8 cellular contexts compared by ENCODE assay signal in genomic region chr16:53434436-53435065, GRCh38. TPM values are rescaled to one million over a fixed set of nuclear protein-coding genes. Genes with fewer than 3 reads are reported as not detected.
A peak's percentile ranks its signal among the peaks of the same experiment; 100 is the strongest.
DNase-seq lines count a peak whose midpoint lies in the region; ATAC-seq and TF ChIP-seq lines count a peak whose summit lies in the region.

Gene RBL2 (plus strand): TSS chr16:53434471. CDS start chr16:53434557, 86 bp downstream.

- no peaks in the 10 kb centered on the region for H3K27me3 Mint-ChIP-seq in T-cell

- peak; percentile 47 for DNase-seq in GDM1 (lab: John Stamatoyannopoulos, UW)
- DNase-seq in Jurkat, Clone E6-1 (ENCODE audit: low read depth, low spot score): peak; percentile 41
- peak; percentile 61 to 82 (median 74) for DNase-seq in T-cell
- DNase-seq in amniotic epithelial cell (ENCODE audit: low read depth): peak; percentile 76
- DNase-seq in left ventricle myocardium inferior: peak; percentile 89
- DNase-seq in renal cortical epithelial cell (ENCODE audit: low read depth): peak; percentile 15
- DNase-seq in NCI-H1694 treated with DMSO at 0.1 percent for 48 hours (lab: John Stamatoyannopoulos, UW): no peak

- peak within 1 kb of the TSS; percentile 99 for H3K27ac Mint-ChIP-seq in T-cell

- H3K4me1 Mint-ChIP-seq in T-cell: peaks cover 44 to 50% (median 48%) of the 10 kb centered on the region in 3 donors

- peaks cover 8% of the 10 kb centered on the region for H3K36me3 Mint-ChIP-seq in T-cell

- CTCF ChIA-PET in T-cell (lab: Charles Lee): interaction anchor here (0.6 to 4.2 kb wide), 4 partner anchors 13 to 150 kb away, joined by 3 to 31 read pairs (median 11); no protein-coding TSS in a partner anchor

- H3K4me1 ChIP-seq in left ventricle myocardium inferior: peaks cover 42% of the 10 kb centered on the region

- POLR2A ChIA-PET in T-cell (lab: Charles Lee): interaction anchor here (0.9 to 2.6 kb wide), 4 partner anchors 12 to 82 kb away, joined by 3 to 19 read pairs (median 9); no protein-coding TSS in a partner anchor

- intact Hi-C loops in left ventricle myocardium inferior (cut with micrococcal nuclease): no loop called here

- H3K9me3 Mint-ChIP-seq in T-cell: peaks cover 0 to 2% (median 2%) of the 10 kb centered on the region in 3 donors

- H3K27ac ChIP-seq in left ventricle myocardium inferior (replicated peaks): peak within 1 kb of the TSS; percentile 97

- H3K9me3 ChIP-seq in left ventricle myocardium inferior (replicated peaks): no peaks in the 10 kb centered on the region

- peak within 1 kb of the TSS; percentile 97 for H3K4me3 ChIP-seq in Jurkat, Clone E6-1 (ENCODE audit: low read length)
- H3K4me3 ChIP-seq in left ventricle myocardium inferior: peak within 1 kb of the TSS; percentile 100

- peak; percentile 82 for ATAC-seq in GM21717 (IDR thresholded peaks at IDR 0.05; ENCODE audit: unreplicated experiment)
- peak; percentile 82 to 87 (median 85) for ATAC-seq in T-cell (replicated peaks in 1 of 4)

- H3K36me3 ChIP-seq in left ventricle myocardium inferior: peaks cover 3% of the 10 kb centered on the region

- peak within 1 kb of the TSS; percentile 95 to 99 (median 99) for H3K4me3 Mint-ChIP-seq in T-cell

- TF ChIP-seq CTCF in left ventricle myocardium inferior (IDR thresholded peaks at IDR 0.05; ENCODE audit: borderline replicate concordance): no peak

- H3K27me3 ChIP-seq in left ventricle myocardium inferior (ENCODE audit: low read depth): no peaks in the 10 kb centered on the region

RNA-seq across cellular contexts. Expression of gene RBL2, which starts in this region (rescaled TPM):
- polyA plus RNA-seq in Jurkat, Clone E6-1 (2012; ENCODE audit: insufficient read depth, insufficient read length): 57.2 TPM
- total RNA-seq in T-cell (100 to 1,000 TPM; 193 to 366 (median 261) TPM), left ventricle myocardium inferior (36.0 TPM), renal cortical epithelial cell (32.6 and 59.6 TPM in 2 replicates)
